In the genomic region with DNA sequence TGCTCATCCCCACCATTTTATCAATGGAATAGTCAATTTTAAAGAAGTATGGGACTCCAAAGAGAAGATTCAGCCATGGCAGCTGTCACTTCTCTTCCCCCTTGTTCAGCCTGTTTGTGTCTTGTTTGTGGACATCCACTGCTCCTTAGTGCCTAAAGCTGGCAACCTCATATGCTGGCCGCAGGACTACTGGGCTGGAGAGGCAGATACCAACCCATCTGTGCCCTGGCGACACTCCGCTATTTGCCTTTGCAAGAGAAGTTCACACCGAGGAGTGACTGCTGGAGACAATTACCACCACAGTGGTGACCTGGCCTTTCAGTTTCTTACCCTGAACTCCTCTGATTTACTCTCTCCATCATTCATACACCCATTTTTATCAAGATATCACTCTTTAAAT, we compare ENCODE assay signal across 9 cellular contexts.
"Had no signal": no experiment of that assay in that cellular context is flagged by ENCODE, and none has a peak within 500 bp of the region (broad histone marks: within the 10 kb centered on the region; RNA-seq: fewer than 3 reads in every experiment).

No MANE protein-coding gene starts in this region.

- H3K9me3 ChIP-seq: HAP-1 had no signal

- ATAC-seq: HCT116, HepG2 had no signal

- H3K9ac ChIP-seq: GM23248 had no signal

- DNase-seq: GM23248, GOT3, H7, KBM-7 had no signal

- H3K27ac ChIP-seq: GM23248, HL-60 had no signal

- H2AFZ ChIP-seq: GM23248 had no signal

- H3K36me3 ChIP-seq: HAP-1 had no signal

- H3K9me3 Mint-ChIP-seq: IgD-negative memory B cell had no signal

- H3K4me3 Mint-ChIP-seq: IgD-negative memory B cell had no signal

- H3K4me1 Mint-ChIP-seq: IgD-negative memory B cell had no signal

- H3K36me3 Mint-ChIP-seq: IgD-negative memory B cell had no signal

- H3K27ac Mint-ChIP-seq: IgD-negative memory B cell had no signal

- H3K4me3 ChIP-seq: GM23248, HAP-1 had no signal
